In genomic region chr2:201450910-201451329, GRCh38 we compare ENCODE assay signal across 8 cellular contexts. TPM values are rescaled to one million over a fixed set of nuclear protein-coding genes. Genes with fewer than 3 reads are reported as not detected.
DNase-seq lines count a peak whose midpoint lies in the region; ATAC-seq, FAIRE-seq and TF ChIP-seq lines count a peak whose summit lies in the region.

No MANE protein-coding gene starts in this region.

- peaks cover 73% of the 10 kb centered on the region for H3K4me1 Mint-ChIP-seq in brain

- no peaks in the 10 kb centered on the region for H3K9me3 ChIP-seq in testis

- peak overlapping the region; percentile 77 to 82 for H3K27ac ChIP-seq in testis

- peak overlapping the region; percentile 94 to 98 (median 97) for H3K27ac Mint-ChIP-seq in brain

- DNase-seq in D721Med (ENCODE audit: insufficient read length, low spot score) (no peak), NAMALWA (ENCODE audit: low spot score) (peak; percentile 58), left colon (no peak), testis (no peak), SKM-1 treated with dmso at 0.1 percent for 144 hours (lab: John Stamatoyannopoulos, UW; ENCODE audit: unreplicated experiment) (no peak)
- no peak for DNase-seq in stimulated activated CD4-positive, alpha-beta T cell treated with anti-CD3 and anti-CD28 coated beads, Interleukin-2, amount 100 ng/mL, for 48 hours

- H3K4me1 ChIP-seq in testis, result no peaks in the 10 kb centered on the region

- TF ChIP-seq CTCF in D721Med (IDR thresholded peaks at IDR 0.05; ENCODE audit: insufficient read depth, missing control alignments) (no peak), brain (conservative IDR thresholded peaks at IDR 0.05) (no peak), testis (IDR thresholded peaks at IDR 0.05) (no peak)

- H3K36me3 ChIP-seq in testis (ENCODE audit: low read depth, missing control alignments), result no peaks in the 10 kb centered on the region

- H3K4me3 Mint-ChIP-seq in brain, result peak overlapping the region; percentile 93 to 99 (median 96)

- ATAC-seq in GM21529 (IDR thresholded peaks at IDR 0.05; ENCODE audit: unreplicated experiment), result peak; percentile 31
- ATAC-seq in left colon, result peak; percentile 16

- peak; percentile 51 for FAIRE-seq in D721Med (lab: Jason Lieb, UNC)

- 0 to 1% methylated on average over 15 to 19 of the region's 23 CpGs for WGBS in testis, 2 donors

- H3K27me3 ChIP-seq in testis, result no peaks in the 10 kb centered on the region

- no peak for TF ChIP-seq POLR2A in testis (IDR thresholded peaks at IDR 0.05)

- H3K27me3 Mint-ChIP-seq in brain, result peaks cover 8% of the 10 kb centered on the region

- H3K4me3 ChIP-seq in testis, result peak overlapping the region; percentile 82 to 83

- H3K36me3 Mint-ChIP-seq in brain, result peaks cover 8% of the 10 kb centered on the region

- no peaks in the 10 kb centered on the region for H3K9me3 Mint-ChIP-seq in brain

- intact Hi-C loops in left colon (cut with DNase I, micrococcal nuclease) (no loop called here), testis (cut with DNase I; ENCODE audit: low total_unique reads) (no loop called here)

RNA-seq across cellular contexts. Expression of gene TRAK2, which starts 0.3 kb away (rescaled TPM):
- polyA plus RNA-seq in brain (ENCODE audit: insufficient read depth, low read depth, low replicate concordance), result 14.0 TPM
- 10 to 100 TPM; 55.7 to 73.7 TPM for total RNA-seq in left colon
- 10 to 100 TPM; 15.7 to 16.7 TPM for total RNA-seq in testis
- polyA plus RNA-seq in testis (ENCODE audit: insufficient read depth, low read depth, low replicate concordance), result 13.7 TPM

RNA-seq across cellular contexts. Expression of gene STRADB, which starts 0.6 kb away (rescaled TPM):
- 14.2 TPM for polyA plus RNA-seq in brain (ENCODE audit: insufficient read depth, low read depth, low replicate concordance)
- 10 to 100 TPM; 47.5 to 75.9 TPM for total RNA-seq in left colon
- 10 to 100 TPM; 30.5 to 33.2 TPM for total RNA-seq in testis
- 29.9 TPM for polyA plus RNA-seq in testis (ENCODE audit: insufficient read depth, low read depth, low replicate concordance)
